In the genomic region with DNA sequence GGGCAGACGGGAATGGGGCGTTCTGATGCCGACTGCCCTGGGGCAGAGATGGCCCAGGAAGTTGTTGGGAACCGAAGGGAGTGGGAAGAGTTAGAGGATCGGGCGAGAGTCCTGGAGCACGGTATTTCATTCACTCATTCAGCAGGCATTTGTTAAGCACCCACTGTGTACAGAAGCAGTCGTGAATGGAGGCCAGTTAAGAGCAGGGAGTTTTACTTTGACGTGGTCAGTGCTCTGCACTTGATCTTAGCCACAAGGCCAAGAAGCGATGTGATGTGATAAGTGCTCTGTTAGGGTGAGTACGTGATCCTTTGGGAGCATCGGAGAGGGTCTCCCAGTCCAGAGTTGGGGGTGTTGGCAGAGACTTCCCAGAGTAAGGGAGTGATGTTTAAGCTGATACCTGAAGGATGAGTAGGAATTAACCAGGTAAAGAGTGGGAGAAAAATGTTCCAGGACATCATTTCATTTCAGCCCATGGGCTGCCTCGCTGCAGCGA, we compare ENCODE assay signal across 8 cellular contexts. TPM values are rescaled to one million over a fixed set of nuclear protein-coding genes. Genes with fewer than 3 reads are reported as not detected.
DNase-seq lines count a peak whose midpoint lies in the region; ATAC-seq, FAIRE-seq and TF ChIP-seq lines count a peak whose summit lies in the region.

No MANE protein-coding gene starts in this region.

- H3K27ac ChIP-seq in GM12878 (ENCODE audit: control insufficient read depth, insufficient read depth) (peak overlapping the region; percentile 91), mucosa of rectum (ENCODE audit: low read depth in 2 of 2, low read length in 2 of 2) (peak overlapping the region; percentile 97 to 98)

- TF ChIP-seq EP300 in GM12878 (IDR thresholded peaks at IDR 0.05; ENCODE audit: borderline replicate concordance in 1 of 2, control insufficient read depth in 1 of 2, low read depth in 2 of 2, low read length in 2 of 2) = no peak

- H3K36me3 ChIP-seq in GM12878 (ENCODE audit: control insufficient read depth in 2 of 2, insufficient read depth in 2 of 2, low read length in 1 of 2) (peaks cover 0 to 3% of the 10 kb centered on the region in 2 experiments; a peak in 2 of 4 replicates), mucosa of rectum (ENCODE audit: control insufficient read depth in 2 of 2, insufficient read depth in 2 of 2, low read length in 2 of 2) (peaks cover 18 to 26% of the 10 kb centered on the region in 2 donors)

- H3K4me1 ChIP-seq in GM12878 (ENCODE audit: control insufficient read depth, insufficient read depth, low read length) (peaks cover 10% of the 10 kb centered on the region), mucosa of rectum (ENCODE audit: control insufficient read depth in 2 of 2, insufficient read depth in 2 of 2, low read length in 2 of 2) (peaks cover 14 to 15% of the 10 kb centered on the region in 2 donors)

- ATAC-seq in GM18868 (IDR thresholded peaks at IDR 0.05; ENCODE audit: unreplicated experiment) = peak; percentile 7
- ATAC-seq in HG03095 (IDR thresholded peaks at IDR 0.05; ENCODE audit: unreplicated experiment) = peak; percentile 17
- peak; percentile 53 for ATAC-seq in GM12878

- peaks cover 40% of the 10 kb centered on the region for H3K79me2 ChIP-seq in GM12878 (ENCODE audit: control insufficient read depth, insufficient read depth, low read length)

- RAD21 ChIA-PET in GM12878 (lab: Charles Lee; ENCODE audit: unreplicated experiment) = no interaction called here

- peak overlapping the region; percentile 70 for H3K4me2 ChIP-seq in GM12878 (ENCODE audit: control insufficient read depth, insufficient read depth)

- POLR2A ChIA-PET in GM12878 (lab: Charles Lee) = no interaction called here

- H3K4me3 ChIP-seq in GM12878 (peak overlapping the region; percentile 91), mucosa of rectum (ENCODE audit: low read length in 2 of 2) (peak overlapping the region; percentile 79 to 85)

- no peaks in the 10 kb centered on the region for H4K20me1 ChIP-seq in GM12878 (ENCODE audit: control insufficient read depth, insufficient read depth)

- CTCF ChIA-PET in GM12878 (lab: Yijun Ruan, JAX) = interaction anchor here (1.4 kb wide), 1 partner anchor 36 kb away, joined by 3 read pairs; no protein-coding TSS in a partner anchor

- peak; percentile 35 for FAIRE-seq in GM12878 (lab: Jason Lieb, UNC)

- H3K9me3 ChIP-seq in GM12878 (replicated peaks; ENCODE audit: control insufficient read depth, insufficient read depth, low read length) (no peaks in the 10 kb centered on the region; the same call in 2 of the 3 replicates), mucosa of rectum (ENCODE audit: control insufficient read depth in 2 of 2, low read length in 2 of 2) (no peaks in the 10 kb centered on the region)

- SMC1A ChIA-PET in GM12878 (lab: Charles Lee; ENCODE audit: uncharacterized antibody, unreplicated experiment) = no interaction called here

- no peak for TF ChIP-seq RAD21 in GM12878 (IDR thresholded peaks at IDR 0.05; ENCODE audit: insufficient read depth, low read depth, low read length)

- no peak for TF ChIP-seq POLR2A in GM12878 (IDR thresholded peaks at IDR 0.05; ENCODE audit: low read depth, low read length)

- H3K9ac ChIP-seq in GM12878 (ENCODE audit: control insufficient read depth, insufficient read depth, low read length) = peak overlapping the region; percentile 91
- H3K9ac ChIP-seq in mucosa of rectum (ENCODE audit: low read depth in 1 of 2, low read length in 2 of 2) = peak overlapping the region; percentile 94 to 97

- no TSS peak for BruUV-seq in GM12878 (replicated peaks; lab: Mats Ljungman, UMichigan)

- WGBS in GM12878 (ENCODE audit: insufficient coverage, insufficient replicate concordance, low lambda C conversion rate, missing lambda C conversion rate) = 24% methylated on average over 14 of the region's 14 CpGs

- H2AFZ ChIP-seq in GM12878 (ENCODE audit: control insufficient read depth, low read depth, low read length) = peak overlapping the region; percentile 86; the same call in 1 of the 2 replicates

- no peak for DNase-seq in GM12878 (ENCODE audit: low read depth, low spot score)
- no peak for DNase-seq in stimulated activated CD8-positive, alpha-beta memory T cell treated with anti-CD3 and anti-CD28 coated beads, Interleukin-4, amount 100 ng/mL, for 48 hours
- no peak for DNase-seq in GDM1 (lab: John Stamatoyannopoulos, UW)
- no peak for DNase-seq in hepatic stellate cell (ENCODE audit: low spot score)
- DNase-seq in activated CD4-positive, CD25-positive, alpha-beta regulatory T cell treated with anti-CD3 and anti-CD28 coated beads, Interleukin-2, amount 50 U/mL, for 72 hours = no peak

- no peaks in the 10 kb centered on the region for H3K27me3 ChIP-seq in GM12878 (replicated peaks in 1 of 2; ENCODE audit: control insufficient read depth in 2 of 2, insufficient read depth in 2 of 2, low read length in 1 of 2)
- no peaks in the 10 kb centered on the region for H3K27me3 ChIP-seq in mucosa of rectum (ENCODE audit: control insufficient read depth in 2 of 2, insufficient read depth in 2 of 2, low read length in 2 of 2)

- intact Hi-C loops in GM12878 (cut with micrococcal nuclease; ENCODE audit: unreplicated experiment) = no loop called here

- in situ Hi-C loops in GM12878 (cut with MboI) = no loop called here

- TF ChIP-seq CTCF in GM12878 (IDR thresholded peaks at IDR 0.05 in 2 of 3, conservative IDR thresholded peaks at IDR 0.05 in 1 of 3; ENCODE audit: control insufficient read depth in 2 of 3, extremely low read depth in 1 of 3, insufficient read depth in 1 of 3, low read depth in 3 of 3, low read length in 3 of 3) = no peak

RNA-seq across cellular contexts. Expression of gene ZFYVE27, which starts 0.9 kb away (rescaled TPM):
- total RNA-seq in GM12878 (2013; cell fraction: nucleolus; rRNA removed) = 105 and 111 TPM in 2 replicates
- total RNA-seq in GM12878 (2014; rRNA removed) = 25.7 and 28.9 TPM in 2 replicates
- total RNA-seq in GM12878 (2014; rRNA removed; fragmentation: Illumina TruSeq; extraction: Trizol) = 14.5 and 16.4 TPM in 2 replicates
- 23.7 and 25.3 TPM in 2 replicates for total RNA-seq in GM12878 (2021)
- polyA plus RNA-seq in GM12878 (2011; ENCODE audit: low read depth) = 10.4 TPM
- 20.3 and 28.2 TPM in 2 replicates for polyA plus RNA-seq in GM12878 (2011; rRNA removed)
- 26.9 and 33.5 TPM in 2 replicates for polyA plus RNA-seq in GM12878 (2011; cell fraction: cytosol; rRNA removed)
- polyA plus RNA-seq in GM12878 (2011; cell fraction: nucleus; rRNA removed) = 117 TPM in 2 replicates
- polyA plus RNA-seq in GM12878 (2012) = 18.7 and 19.2 TPM in 2 replicates
- polyA plus RNA-seq in GM12878 (2014; fragmentation: Illumina TruSeq; extraction: Trizol) = 11.1 and 16.6 TPM in 2 replicates
- polyA plus RNA-seq in GM12878 (2014; fragmentation: Nextera tagmentation; extraction: Ambion mirVana) = 1 to 10 TPM; 1.1 to 1.3 TPM
- 26.2 and 26.3 TPM in 2 replicates for polyA plus RNA-seq in GM12878 (2014; rRNA removed)
- polyA plus RNA-seq in GM12878 (2016; fragmentation: Nextera tagmentation; extraction: Ambion mirVana) = 10 to 100 TPM; 20.8 to 22.1 TPM
- 21.9 and 42.0 TPM in 2 replicates for polyA minus RNA-seq in GM12878 (2011; rRNA and poly(A)+ RNA removed)
- 7.0 and 12.7 TPM in 2 replicates for polyA minus RNA-seq in GM12878 (2011; cell fraction: cytosol; rRNA and poly(A)+ RNA removed)
- 46.1 and 55.0 TPM in 2 replicates for polyA minus RNA-seq in GM12878 (2011; cell fraction: nucleus; rRNA and poly(A)+ RNA removed)

RNA-seq across cellular contexts. Expression of gene MARVELD1, which starts 24.3 kb away (rescaled TPM):
- total RNA-seq in GM12878 (2013; cell fraction: nucleolus; rRNA removed) = 4.2 and 6.0 TPM in 2 replicates
- total RNA-seq in GM12878 (2014; rRNA removed) = 2.8 TPM in 2 replicates
- 2.6 and 3.5 TPM in 2 replicates for total RNA-seq in GM12878 (2014; rRNA removed; fragmentation: Illumina TruSeq; extraction: Trizol)
- total RNA-seq in GM12878 (2021) = 7.4 and 8.4 TPM in 2 replicates
- polyA plus RNA-seq in GM12878 (2011; ENCODE audit: low read depth) = 1.2 TPM
- polyA plus RNA-seq in GM12878 (2011; rRNA removed) = 0.32 and 0.54 TPM in 2 replicates
- 0.50 and 0.79 TPM in 2 replicates for polyA plus RNA-seq in GM12878 (2011; cell fraction: cytosol; rRNA removed)
- polyA plus RNA-seq in GM12878 (2011; cell fraction: nucleus; rRNA removed) = 1.3 and 1.5 TPM in 2 replicates
- polyA plus RNA-seq in GM12878 (2012) = 1.5 and 2.2 TPM in 2 replicates
- 8.1 and 10.0 TPM in 2 replicates for polyA plus RNA-seq in GM12878 (2014; fragmentation: Illumina TruSeq; extraction: Trizol)
- 1 to 10 TPM; 2.8 TPM for polyA plus RNA-seq in GM12878 (2014; fragmentation: Nextera tagmentation; extraction: Ambion mirVana)
- 6.0 and 7.0 TPM in 2 replicates for polyA plus RNA-seq in GM12878 (2014; rRNA removed)
- polyA plus RNA-seq in GM12878 (2016; fragmentation: Nextera tagmentation; extraction: Ambion mirVana) = 1 to 10 TPM; 2.7 to 3.6 TPM
- polyA minus RNA-seq in GM12878 (2011; rRNA and poly(A)+ RNA removed) = 0.15 and 0.21 TPM in 2 replicates
- polyA minus RNA-seq in GM12878 (2011; cell fraction: cytosol; rRNA and poly(A)+ RNA removed) = 0.40 and 0.73 TPM in 2 replicates
- 0.38 and 0.48 TPM in 2 replicates for polyA minus RNA-seq in GM12878 (2011; cell fraction: nucleus; rRNA and poly(A)+ RNA removed)

RNA-seq across cellular contexts. Expression of gene SFRP5, which starts 34.0 kb away (rescaled TPM):
- not detected in 2 replicates for total RNA-seq in GM12878 (2013; cell fraction: nucleolus; rRNA removed)
- not detected in 2 replicates for total RNA-seq in GM12878 (2014; rRNA removed)
- not detected in 2 replicates for total RNA-seq in GM12878 (2014; rRNA removed; fragmentation: Illumina TruSeq; extraction: Trizol)
- 0.11 TPM in 1 of 2 replicates, not detected in the other for total RNA-seq in GM12878 (2021)
- not detected for polyA plus RNA-seq in GM12878 (2011; ENCODE audit: low read depth)
- polyA plus RNA-seq in GM12878 (2011; rRNA removed) = not detected in 2 replicates
- not detected in 2 replicates for polyA plus RNA-seq in GM12878 (2011; cell fraction: cytosol; rRNA removed)
- polyA plus RNA-seq in GM12878 (2011; cell fraction: nucleus; rRNA removed) = not detected in 2 replicates
- polyA plus RNA-seq in GM12878 (2012) = not detected in 2 replicates
- polyA plus RNA-seq in GM12878 (2014; fragmentation: Illumina TruSeq; extraction: Trizol) = not detected in 2 replicates
- not detected for polyA plus RNA-seq in GM12878 (2014; fragmentation: Nextera tagmentation; extraction: Ambion mirVana)
- polyA plus RNA-seq in GM12878 (2014; rRNA removed) = not detected in 2 replicates
- polyA plus RNA-seq in GM12878 (2016; fragmentation: Nextera tagmentation; extraction: Ambion mirVana) = not detected
- not detected in 2 replicates for polyA minus RNA-seq in GM12878 (2011; rRNA and poly(A)+ RNA removed)
- polyA minus RNA-seq in GM12878 (2011; cell fraction: cytosol; rRNA and poly(A)+ RNA removed) = not detected in 2 replicates
- not detected in 2 replicates for polyA minus RNA-seq in GM12878 (2011; cell fraction: nucleus; rRNA and poly(A)+ RNA removed)

RNA-seq across cellular contexts. Expression of gene AVPI1, which starts 50.8 kb away (rescaled TPM):
- 1.4 and 2.5 TPM in 2 replicates for total RNA-seq in GM12878 (2013; cell fraction: nucleolus; rRNA removed)
- total RNA-seq in GM12878 (2014; rRNA removed) = 0.82 and 1.1 TPM in 2 replicates
- total RNA-seq in GM12878 (2014; rRNA removed; fragmentation: Illumina TruSeq; extraction: Trizol) = 0.37 and 0.63 TPM in 2 replicates
- 1.1 and 1.4 TPM in 2 replicates for total RNA-seq in GM12878 (2021)
- polyA plus RNA-seq in GM12878 (2011; ENCODE audit: low read depth) = 1.2 TPM
- polyA plus RNA-seq in GM12878 (2011; rRNA removed) = 0.43 and 1.0 TPM in 2 replicates
- 1.4 and 1.9 TPM in 2 replicates for polyA plus RNA-seq in GM12878 (2011; cell fraction: cytosol; rRNA removed)
- polyA plus RNA-seq in GM12878 (2011; cell fraction: nucleus; rRNA removed) = 0.73 and 0.83 TPM in 2 replicates
- 1.2 and 1.6 TPM in 2 replicates for polyA plus RNA-seq in GM12878 (2012)
- polyA plus RNA-seq in GM12878 (2014; fragmentation: Illumina TruSeq; extraction: Trizol) = 0.21 and 0.65 TPM in 2 replicates
- polyA plus RNA-seq in GM12878 (2014; fragmentation: Nextera tagmentation; extraction: Ambion mirVana) = under 1 TPM; 0.08 to 0.13 TPM
- polyA plus RNA-seq in GM12878 (2014; rRNA removed) = 0.65 and 1.2 TPM in 2 replicates
- polyA plus RNA-seq in GM12878 (2016; fragmentation: Nextera tagmentation; extraction: Ambion mirVana) = 1 to 10 TPM; 1.3 to 1.4 TPM
- 0.66 and 0.93 TPM in 2 replicates for polyA minus RNA-seq in GM12878 (2011; rRNA and poly(A)+ RNA removed)
- 7.1 and 8.2 TPM in 2 replicates for polyA minus RNA-seq in GM12878 (2011; cell fraction: cytosol; rRNA and poly(A)+ RNA removed)
- polyA minus RNA-seq in GM12878 (2011; cell fraction: nucleus; rRNA and poly(A)+ RNA removed) = 1.3 and 1.8 TPM in 2 replicates
